Comparison of ENCODE assay signal across 8 cellular contexts in the genomic region with DNA sequence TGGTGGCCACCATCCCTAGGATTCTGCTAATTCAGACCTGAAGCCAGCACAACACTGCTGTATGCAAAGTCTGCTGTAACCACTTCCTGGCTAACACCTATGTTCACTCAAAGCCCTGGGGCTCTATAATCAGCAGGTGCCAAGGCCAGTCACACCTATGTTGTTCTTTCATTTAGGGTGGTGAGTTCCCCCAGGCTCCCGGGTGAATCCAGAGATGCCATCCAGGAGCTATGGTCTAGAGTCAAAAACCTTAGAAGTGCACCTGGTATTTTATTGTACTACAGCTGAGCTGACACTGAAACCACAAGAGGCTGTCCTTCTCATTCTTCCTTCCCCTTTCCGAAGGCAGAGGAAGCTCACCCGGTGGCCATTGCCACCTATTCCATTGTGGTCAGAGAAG. TPM values are rescaled to one million over a fixed set of nuclear protein-coding genes. Genes with fewer than 3 reads are reported as not detected.
DNase-seq lines count a peak whose midpoint lies in the region; ATAC-seq, FAIRE-seq and TF ChIP-seq lines count a peak whose summit lies in the region.

No MANE protein-coding gene starts in this region.

- intact Hi-C loops in MCF 10A (cut with micrococcal nuclease) = no loop called here
- intact Hi-C loops in breast epithelium (cut with DNase I; ENCODE audit: low total_unique reads) = no loop called here
- intact Hi-C loops in kidney (cut with DNase I) = no loop called here

- POLR2A ChIA-PET in MCF 10A (lab: Yijun Ruan, JAX) = interaction anchor here (1.8 kb wide), 1 partner anchor 11 kb away, joined by 4 read pairs; no protein-coding TSS in a partner anchor

- H3K9ac ChIP-seq in kidney (ENCODE audit: low read length in 2 of 2) = no peak overlapping the region

- no peak overlapping the region for H3K4me3 ChIP-seq in breast epithelium
- no peak overlapping the region for H3K4me3 ChIP-seq in kidney (ENCODE audit: low read length in 2 of 2)

- no peak for FAIRE-seq in kidney (lab: Jason Lieb, UNC)

- H3K27ac ChIP-seq in breast epithelium (no peak overlapping the region), caudate nucleus (ENCODE audit: low read depth, low read length) (no peak overlapping the region), kidney (ENCODE audit: low read depth in 2 of 2, low read length in 2 of 2) (no peak overlapping the region)

- peaks cover 11% of the 10 kb centered on the region for H3K4me1 Mint-ChIP-seq in MCF 10A (ENCODE audit: insufficient read depth, unreplicated experiment)

- ATAC-seq in HG03025 (IDR thresholded peaks at IDR 0.05; ENCODE audit: low FRiP score, unreplicated experiment) = peak; percentile 97

- H3K9me3 Mint-ChIP-seq in MCF 10A (ENCODE audit: unreplicated experiment) = no peaks in the 10 kb centered on the region

- no peaks in the 10 kb centered on the region for H3K36me3 Mint-ChIP-seq in MCF 10A (ENCODE audit: insufficient read depth, unreplicated experiment)

- no peaks in the 10 kb centered on the region for H3K27me3 Mint-ChIP-seq in MCF 10A (ENCODE audit: insufficient read depth, unreplicated experiment)

- TF ChIP-seq CTCF in MCF 10A (IDR thresholded peaks at IDR 0.05; ENCODE audit: unreplicated experiment) (no peak), breast epithelium (IDR thresholded peaks at IDR 0.05) (no peak), kidney (IDR thresholded peaks at IDR 0.05; ENCODE audit: borderline replicate concordance, extremely low read depth, insufficient read depth) (no peak)

- no peak overlapping the region for H3K27ac Mint-ChIP-seq in MCF 10A (ENCODE audit: low read depth, unreplicated experiment)

- CTCF ChIA-PET in MCF 10A (lab: Yijun Ruan, JAX) = interaction anchor here (0.6 to 1.0 kb wide), 3 partner anchors 33 to 207 kb away, joined by 3 to 6 read pairs (median 3); no protein-coding TSS in a partner anchor

- H3K9me3 ChIP-seq in breast epithelium (peaks cover 4 to 8% of the 10 kb centered on the region in 2 donors), kidney (ENCODE audit: control insufficient read depth in 1 of 2, low read length in 2 of 2) (no peaks in the 10 kb centered on the region)

- TF ChIP-seq POLR2A in breast epithelium (IDR thresholded peaks at IDR 0.05) = no peak

- no peaks in the 10 kb centered on the region for H3K27me3 ChIP-seq in breast epithelium

- DNase-seq in MCF 10A (ENCODE audit: unreplicated experiment) = peak; percentile 68
- no peak for DNase-seq in breast epithelium (ENCODE audit: low spot score in 2 of 2)
- peak; percentile 14 for DNase-seq in SKM-1 (lab: John Stamatoyannopoulos, UW; ENCODE audit: unreplicated experiment)
- DNase-seq in CD1c-positive myeloid dendritic cell (ENCODE audit: extremely low spot score) = no peak
- DNase-seq in caudate nucleus (lab: John Stamatoyannopoulos, UW) = no peak
- no peak for DNase-seq in kidney
- DNase-seq in NCI-H510A treated with DMSO at 0.1 percent for 48 hours (lab: John Stamatoyannopoulos, UW) = no peak

- no peaks in the 10 kb centered on the region for H3K36me3 ChIP-seq in breast epithelium
- H3K36me3 ChIP-seq in kidney (ENCODE audit: control insufficient read depth in 1 of 2, insufficient read depth in 2 of 2, low read length in 2 of 2) = no peaks in the 10 kb centered on the region

- H3K4me1 ChIP-seq in breast epithelium = no peaks in the 10 kb centered on the region
- H3K4me1 ChIP-seq in kidney (ENCODE audit: control insufficient read depth in 1 of 2, insufficient read depth in 1 of 2, low read depth in 1 of 2, low read length in 2 of 2) = no peaks in the 10 kb centered on the region

- H3K4me3 Mint-ChIP-seq in MCF 10A (ENCODE audit: unreplicated experiment) = no peak overlapping the region

- no TSS peak for BruUV-seq in MCF 10A (replicated peaks; lab: Mats Ljungman, UMichigan)

RNA-seq across cellular contexts. Expression of gene CCDC141, which starts 46.2 kb away (rescaled TPM):
- total RNA-seq in MCF 10A (2022) (not detected in 2 replicates), breast epithelium (10 to 100 TPM in 1 of 3 donors, 1 to 10 TPM in 2; 1.3 to 11.7 (median 2.2) TPM), kidney (3.0 TPM)
- polyA plus RNA-seq in kidney (ENCODE audit: insufficient read depth, low read depth, low replicate concordance) = not detected

Comparison
In these comparisons a context has a peak if more than half of its experiments do, and no peak if none do; other contexts are left out.
1. DNase-seq: peak in MCF 10A (single experiment) and SKM-1 (single experiment); none in breast epithelium (0 of 2), CD1c-positive myeloid dendritic cell (single experiment), caudate nucleus (0 of 61), kidney (single experiment) and NCI-H510A treated with DMSO at 0.1 percent for 48 hours (single experiment).